Comparison of ENCODE assay signal across 31 cellular contexts in the genomic region with DNA sequence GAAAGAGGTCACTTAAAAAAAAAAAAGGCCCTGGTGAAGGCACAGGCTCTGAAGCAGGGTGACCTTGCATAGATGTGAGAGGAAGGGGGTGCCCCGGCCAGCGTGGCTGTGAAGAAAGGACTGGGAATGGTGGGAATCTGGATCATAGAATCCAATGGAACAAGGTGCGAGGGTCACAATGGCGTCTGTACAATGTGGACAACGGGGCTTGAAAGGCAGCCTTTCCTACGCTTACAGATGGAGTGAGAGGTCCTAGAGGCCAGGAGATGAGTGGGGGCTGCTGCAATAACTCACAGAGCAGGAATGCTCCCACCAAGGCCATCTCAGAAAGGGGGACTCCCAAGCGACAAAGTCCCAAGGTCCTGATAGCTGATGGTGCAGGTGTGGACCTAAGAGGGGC.
"Had no signal": no experiment of that assay in that cellular context is flagged by ENCODE, and none has a peak within 500 bp of the region (broad histone marks: within the 10 kb centered on the region; RNA-seq: fewer than 3 reads in every experiment).

No MANE protein-coding gene starts in this region.

- H3K27ac ChIP-seq: adrenal gland, body of pancreas, breast epithelium, KMS-11, VCaP had no signal

- H3K4me3 Mint-ChIP-seq: activated B cell treated with CpG ODN at 0.5 μM for 24 hours; activated CD8-positive, alpha-beta T cell treated with anti-CD3 and anti-CD28 coated beads for 36 hours; activated naive CD4-positive, alpha-beta T cell treated with anti-CD3 and anti-CD28 coated beads for 36 hours; activated T-helper 1 cell treated with anti-CD3 and anti-CD28 coated beads, Interleukin-12 subunit alpha, Interleukin-12 subunit beta, Interleukin-2, Interleukin-4 antibody, amounts not matched to agents 30 ng/mL and 10 ng/mL and 1 ng/mL, durations not matched to agents 14 hours and 24 hours and 36 hours had no signal

- H3K36me3 ChIP-seq: adrenal gland, breast epithelium had no signal

- H3K9me3 Mint-ChIP-seq: activated B cell treated with CpG ODN at 0.5 μM for 24 hours; activated CD8-positive, alpha-beta T cell treated with anti-CD3 and anti-CD28 coated beads for 36 hours; activated naive CD4-positive, alpha-beta T cell treated with anti-CD3 and anti-CD28 coated beads for 36 hours; activated naive CD4-positive, alpha-beta T cell treated with anti-CD3 and anti-CD28 coated beads, Interleukin-2, amount 50 U/mL, for 72 hours; activated T-helper 1 cell treated with anti-CD3 and anti-CD28 coated beads, Interleukin-12 subunit alpha, Interleukin-12 subunit beta, Interleukin-2, Interleukin-4 antibody, amounts not matched to agents 30 ng/mL and 10 ng/mL and 1 ng/mL, durations not matched to agents 14 hours and 24 hours and 36 hours had no signal

- H3K9ac ChIP-seq: KMS-11 had no signal

- H3K4me2 ChIP-seq: KMS-11 had no signal

- H3K27ac Mint-ChIP-seq: activated B cell treated with CpG ODN at 0.5 μM for 24 hours; activated CD8-positive, alpha-beta T cell treated with anti-CD3 and anti-CD28 coated beads for 36 hours; activated naive CD4-positive, alpha-beta T cell treated with anti-CD3 and anti-CD28 coated beads for 36 hours; activated T-helper 1 cell treated with anti-CD3 and anti-CD28 coated beads, Interleukin-12 subunit alpha, Interleukin-12 subunit beta, Interleukin-2, Interleukin-4 antibody, amounts not matched to agents 30 ng/mL and 10 ng/mL and 1 ng/mL, durations not matched to agents 14 hours and 24 hours and 36 hours had no signal

- DNase-seq: activated B cell treated with CpG ODN at 0.5 μM for 24 hours; activated CD4-positive, alpha-beta T cell treated with anti-CD3 and anti-CD28 coated beads for 4 hours; activated CD4-positive, alpha-beta T cell treated with anti-CD3 and anti-CD28 coated beads, Interleukin-2, amount 50 U/mL, for 4 hours; activated CD4-positive, CD25-positive, alpha-beta regulatory T cell treated with anti-CD3 and anti-CD28 coated beads, Interleukin-2, amount 50 U/mL, for 72 hours; activated CD8-positive, alpha-beta T cell treated with anti-CD3 and anti-CD28 coated beads for 36 hours; activated gamma-delta T cell treated with Interleukin-2 at 50 U/mL for 16 hours; activated naive CD4-positive, alpha-beta T cell treated with anti-CD3 and anti-CD28 coated beads for 36 hours; activated T-cell treated with anti-CD3 and anti-CD28 coated beads, Interleukin-2, amount 50 U/mL, for 1 hour; adrenal gland; caudate nucleus; cerebellar nuclear complex; NCI-H1105; NCI-H1436; NCI-H1694; NCI-H1930; NCI-H2081 treated with DMSO at 0.1 percent for 48 hours; NCI-H345; NCI-H524 treated with DMSO at 0.1 percent for 48 hours; RPMI8226; SIG-M5; SW 1271; T-helper 1 cell; T-helper 2 cell; T-helper 9 cell had no signal

- ATAC-seq: activated CD8-positive, alpha-beta T cell treated with anti-CD3 and anti-CD28 coated beads for 36 hours; body of pancreas; Panc1 had no signal

- H3K27me3 ChIP-seq: adrenal gland, body of pancreas, breast epithelium had no signal

- H3K27me3 Mint-ChIP-seq: activated B cell treated with CpG ODN at 0.5 μM for 24 hours; activated CD8-positive, alpha-beta T cell treated with anti-CD3 and anti-CD28 coated beads for 36 hours had no signal

- H3K4me1 Mint-ChIP-seq: activated B cell treated with CpG ODN at 0.5 μM for 24 hours had no signal

- H3K9me3 ChIP-seq: adrenal gland, body of pancreas, breast epithelium had no signal

- H3K4me1 ChIP-seq: adrenal gland, body of pancreas, breast epithelium had no signal

- H3K4me3 ChIP-seq: adrenal gland, body of pancreas, breast epithelium had no signal
